In genomic region chr13:22468055-22468454, GRCh38 we compare ENCODE assay signal across 18 cellular contexts.
DNase-seq lines count a peak whose midpoint lies in the region; FAIRE-seq and TF ChIP-seq lines count a peak whose summit lies in the region.
"Had no signal": no experiment of that assay in that cellular context is flagged by ENCODE, and none has a peak within 500 bp of the region (broad histone marks: within the 10 kb centered on the region; RNA-seq: fewer than 3 reads in every experiment).

No MANE protein-coding gene starts in this region.

- H3K36me3 Mint-ChIP-seq in mesothelial cell of epicardium (no peaks in the 10 kb centered on the region), type B pancreatic cell (no peaks in the 10 kb centered on the region)
- H3K36me3 Mint-ChIP-seq: CD4-positive, CD25-positive, alpha-beta regulatory T cell; CD8-positive, alpha-beta T cell had no signal

- TF ChIP-seq CTCF in mesothelial cell of epicardium (IDR thresholded peaks at IDR 0.05; ENCODE audit: unreplicated experiment) (no peak), type B pancreatic cell (conservative IDR thresholded peaks at IDR 0.05) (no peak)

- no peaks in the 10 kb centered on the region for H3K27me3 Mint-ChIP-seq in mesothelial cell of epicardium (ENCODE audit: low read depth)
- peaks cover 4% of the 10 kb centered on the region for H3K27me3 Mint-ChIP-seq in type B pancreatic cell

- H3K4me3 Mint-ChIP-seq in mesothelial cell of epicardium (no peak overlapping the region), type B pancreatic cell (no peak overlapping the region)
- H3K4me3 Mint-ChIP-seq: CD4-positive, CD25-positive, alpha-beta regulatory T cell; CD8-positive, alpha-beta T cell; HFFc6 had no signal

- H3K27ac Mint-ChIP-seq in mesothelial cell of epicardium (peak overlapping the region; percentile 83), type B pancreatic cell (no peak overlapping the region)
- H3K27ac Mint-ChIP-seq: CD4-positive, CD25-positive, alpha-beta regulatory T cell; CD8-positive, alpha-beta T cell; HFFc6 had no signal

- FAIRE-seq in endometrium (lab: Jason Lieb, UNC), result peak; percentile 98
- FAIRE-seq: GM12878, GM19239, H54 had no signal

- H3K9me3 Mint-ChIP-seq in mesothelial cell of epicardium, result no peaks in the 10 kb centered on the region
- no peaks in the 10 kb centered on the region for H3K9me3 Mint-ChIP-seq in type B pancreatic cell
- H3K9me3 Mint-ChIP-seq: CD8-positive, alpha-beta T cell had no signal

- peak; percentile 35 for DNase-seq in DMS53 (lab: John Stamatoyannopoulos, UW)
- peak; percentile 12 for DNase-seq in DMS53 treated with DMSO at 0.1 percent for 48 hours (lab: John Stamatoyannopoulos, UW; ENCODE audit: unreplicated experiment)
- no peak for DNase-seq in mesothelial cell of epicardium (ENCODE audit: low spot score in 2 of 2, unreplicated experiment in 2 of 2)
- DNase-seq in type B pancreatic cell (ENCODE audit: extremely low spot score, unreplicated experiment), result no peak
- no peak for DNase-seq in NCI-H2029 (lab: John Stamatoyannopoulos, UW)
- DNase-seq in EL, result no peak
- DNase-seq: C1 segment of cervical spinal cord; Caco-2; CD4-positive, CD25-positive, alpha-beta regulatory T cell; CD8-positive, alpha-beta T cell; DND-41; GDM1; GOT3; HFFc6 had no signal

- peaks cover 59% of the 10 kb centered on the region for H3K4me1 Mint-ChIP-seq in mesothelial cell of epicardium
- H3K4me1 Mint-ChIP-seq in type B pancreatic cell (ENCODE audit: unreplicated experiment), result no peaks in the 10 kb centered on the region
- H3K4me1 Mint-ChIP-seq: CD4-positive, CD25-positive, alpha-beta regulatory T cell had no signal

Comparison
In these comparisons a context has a peak if more than half of its experiments do, and no peak if none do; other contexts are left out.
1. DNase-seq: peak in DMS53 (single experiment) and DMS53 treated with DMSO at 0.1 percent for 48 hours (single experiment); none in mesothelial cell of epicardium (0 of 2), type B pancreatic cell (single experiment), NCI-H2029 (single experiment) and EL (single experiment).